3 cellular contexts compared by ENCODE assay signal in genomic region chr2:37164757-37165156, GRCh38.
TF ChIP-seq lines count a peak whose summit lies in the region.

No MANE protein-coding gene starts in this region.

TF ChIP-seq in SK-N-SH treated with all-trans-retinoic acid at 6 μM for 48 hours, 23 proteins besides CTCF, POLR2A, EP300 and RAD21:
- TF ChIP-seq ARNTL (CRISPR knock-in tag; IDR thresholded peaks at IDR 0.05; ENCODE audit: borderline replicate concordance, low read depth) (no peak), ZFP30 (CRISPR knock-in tag; IDR thresholded peaks at IDR 0.05) (peak; percentile 76)

TF ChIP-seq in SK-N-SH, 30 proteins besides CTCF, POLR2A, EP300 and RAD21:
- no peak for TF ChIP-seq RFX5 (IDR thresholded peaks at IDR 0.05; ENCODE audit: low read length)
- no peak for TF ChIP-seq MAX (IDR thresholded peaks at IDR 0.05; ENCODE audit: low read depth)
- TF ChIP-seq USF2 (IDR thresholded peaks at IDR 0.05; ENCODE audit: borderline replicate concordance, low read depth, low read length): no peak

TF ChIP-seq in K562, 482 proteins besides CTCF, POLR2A, EP300 and RAD21:
- TF ChIP-seq TRIM28 (IDR thresholded peaks at IDR 0.05) (peak; percentile 71; the same call in 1 of the 2 replicates), ZNF280A (IDR thresholded peaks at IDR 0.05; ENCODE audit: low read depth, partially characterized antibody) (peak; percentile 54), TRIM24 (IDR thresholded peaks at IDR 0.05) (0 out of 4 replicates have a peak, but pooled peaks of 1 of the 2 experiments have one; percentile 22), NR2C2 (CRISPR knock-in tag; IDR thresholded peaks at IDR 0.05) (no peak), NR2C2 (tag; IDR thresholded peaks at IDR 0.05) (no peak), GATA2 (CRISPR knock-in tag; IDR thresholded peaks at IDR 0.05) (no peak)
